14 cellular contexts compared by ENCODE assay signal in the genomic region with DNA sequence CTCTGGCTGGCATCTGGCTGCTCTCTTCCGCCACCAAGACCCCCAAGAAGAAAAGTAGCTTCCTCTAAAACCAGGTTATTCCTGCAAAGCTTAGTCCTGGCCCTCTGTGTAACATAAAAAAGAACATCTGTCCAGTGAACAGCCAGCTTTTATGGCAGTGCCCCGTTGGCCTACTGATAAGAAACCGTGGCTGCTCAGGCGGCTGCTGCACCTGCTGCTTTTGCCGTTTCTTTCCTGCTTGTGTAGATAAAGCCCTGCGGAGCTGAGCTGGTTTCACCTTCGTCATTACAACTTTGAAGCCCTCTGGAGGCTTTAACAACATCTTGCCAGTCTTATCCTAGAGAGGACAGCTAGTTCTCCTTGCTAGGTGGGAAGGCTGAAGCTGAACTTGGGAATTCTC. TPM values are rescaled to one million over a fixed set of nuclear protein-coding genes. Genes with fewer than 3 reads are reported as not detected.
A peak's percentile ranks its signal among the peaks of the same experiment; 100 is the strongest.
DNase-seq lines count a peak whose midpoint lies in the region; ATAC-seq, FAIRE-seq and TF ChIP-seq lines count a peak whose summit lies in the region.
"Had no signal": no experiment of that assay in that cellular context is flagged by ENCODE, and none has a peak within 500 bp of the region (broad histone marks: within the 10 kb centered on the region; RNA-seq: fewer than 3 reads in every experiment).

No MANE protein-coding gene starts in this region.

- TF ChIP-seq RAD21 in K562 (CRISPR knock-in tag; conservative IDR thresholded peaks at IDR 0.05 in 1 of 2, IDR thresholded peaks at IDR 0.05 in 1 of 2): no peak

- no peak overlapping the region for H2AFZ ChIP-seq in K562 (ENCODE audit: low read depth, low read length)

- DNase-seq in activated CD4-positive, alpha-beta T cell treated with anti-CD3 and anti-CD28 coated beads, Interleukin-2, amount 10 ng/mL, durations not matched to agents 7 days and 5 days: peak; percentile 12
- DNase-seq in activated CD4-positive, alpha-beta T cell treated with anti-CD3 and anti-CD28 coated beads for 4 hours: no peak
- peak; percentile 69 to 90 (median 78) for DNase-seq in K562 (ENCODE audit: extremely low read depth in 1 of 4, low spot score in 3 of 4)
- no peak for DNase-seq in spleen
- DNase-seq in amygdala (lab: John Stamatoyannopoulos, UW): no peak
- DNase-seq in esophagus squamous epithelium (lab: John Stamatoyannopoulos, UW): no peak
- DNase-seq in superior temporal gyrus (ENCODE audit: extremely low spot score): no peak
- DNase-seq: NCI-H226; stimulated activated CD4-positive, alpha-beta T cell treated with anti-CD3 and anti-CD28 coated beads, Interleukin-2, amount 100 ng/mL, for 48 hours had no signal

- 10% methylated on average over 7 of the region's 7 CpGs for WGBS in K562 (ENCODE audit: insufficient coverage, low coverage, missing lambda C conversion rate)
- 26 to 47% (median 34%) methylated on average over 7 of the region's 7 CpGs for WGBS in spleen, 5 donors
- WGBS in esophagus squamous epithelium, 2 donors: 58 to 64% methylated on average over 7 of the region's 7 CpGs

- H3K4me1 Mint-ChIP-seq in activated CD4-positive, alpha-beta T cell treated with anti-CD3 and anti-CD28 coated beads, Interleukin-2, amount 10 ng/mL, durations not matched to agents 7 days and 5 days: peaks cover 19% of the 10 kb centered on the region

- H3K27me3 Mint-ChIP-seq in activated CD4-positive, alpha-beta T cell treated with anti-CD3 and anti-CD28 coated beads, Interleukin-2, amount 10 ng/mL, durations not matched to agents 7 days and 5 days: no peaks in the 10 kb centered on the region

- H3K9me3 ChIP-seq in K562 (replicated peaks; ENCODE audit: control insufficient read depth, insufficient read depth, low read depth, low read length) (no peaks in the 10 kb centered on the region), spleen (no peaks in the 10 kb centered on the region), esophagus squamous epithelium (no peaks in the 10 kb centered on the region)

- H4K20me1 ChIP-seq in K562 (replicated peaks; ENCODE audit: control insufficient read depth, insufficient read depth, low read length): no peaks in the 10 kb centered on the region

- BruUV-seq in K562 (replicated peaks; lab: Mats Ljungman, UMichigan): no TSS peak

- H3K9me1 ChIP-seq in K562 (ENCODE audit: control insufficient read depth, insufficient read depth, low read length): no peaks in the 10 kb centered on the region

- H3K27me3 ChIP-seq in K562 (ENCODE audit: control insufficient read depth in 2 of 2, insufficient read depth in 2 of 2, low read length in 2 of 2) (no peaks in the 10 kb centered on the region), spleen (replicated peaks in 1 of 7) (no peaks in the 10 kb centered on the region), esophagus squamous epithelium (no peaks in the 10 kb centered on the region)

- POLR2A ChIA-PET in activated CD4-positive, alpha-beta T cell treated with anti-CD3 and anti-CD28 coated beads, Interleukin-2, amount 10 ng/mL, durations not matched to agents 7 days and 5 days (lab: Charles Lee): no interaction called here
- POLR2A ChIA-PET in K562 (lab: Yijun Ruan, JAX): interaction anchor here (0.8 to 2.3 kb wide), 4 partner anchors 8 to 173 kb away, joined by 4 to 18 read pairs (median 8); no protein-coding TSS in a partner anchor

- CTCF ChIA-PET in activated CD4-positive, alpha-beta T cell treated with anti-CD3 and anti-CD28 coated beads, Interleukin-2, amount 10 ng/mL, durations not matched to agents 7 days and 5 days (lab: Charles Lee): interaction anchor here (0.9 to 2.4 kb wide), 2 partner anchors 10 to 20 kb away, joined by 3 to 5 read pairs; a partner anchor contains a TSS
- CTCF ChIA-PET in K562 (lab: Yijun Ruan, JAX; ENCODE audit: low intra/inter-chr PET ratio): no interaction called here

- no peaks in the 10 kb centered on the region for H3K9me3 Mint-ChIP-seq in activated CD4-positive, alpha-beta T cell treated with anti-CD3 and anti-CD28 coated beads, Interleukin-2, amount 10 ng/mL, durations not matched to agents 7 days and 5 days

- H3K27ac Mint-ChIP-seq in activated CD4-positive, alpha-beta T cell treated with anti-CD3 and anti-CD28 coated beads, Interleukin-2, amount 10 ng/mL, durations not matched to agents 7 days and 5 days: peak overlapping the region; percentile 36

- peak in 1 of 3 experiments; percentile 10; a peak in 1 of 6 replicates for TF ChIP-seq CTCF in K562 (IDR thresholded peaks at IDR 0.05 in 2 of 3, conservative IDR thresholded peaks at IDR 0.05 in 1 of 3; ENCODE audit: insufficient read depth in 2 of 3, low read depth in 1 of 3, low read length in 3 of 3)
- TF ChIP-seq CTCF in spleen (IDR thresholded peaks at IDR 0.05 in 8 of 11, conservative IDR thresholded peaks at IDR 0.05 in 3 of 11): no peak
- no peak for TF ChIP-seq CTCF in esophagus squamous epithelium (IDR thresholded peaks at IDR 0.05)

- H3K4me2 ChIP-seq in K562 (ENCODE audit: insufficient read depth, low read length): peak overlapping the region; percentile 42

- no peak overlapping the region for H3K4me3 ChIP-seq in K562
- peak overlapping the region in 1 of 8 donors; percentile 3 for H3K4me3 ChIP-seq in spleen
- H3K4me3 ChIP-seq in esophagus squamous epithelium: no peak overlapping the region

- FAIRE-seq in K562 (lab: Jason Lieb, UNC): peak; percentile 88
- FAIRE-seq: frontal cortex, urothelium cell line had no signal

- no peaks in the 10 kb centered on the region for H3K79me2 ChIP-seq in K562 (ENCODE audit: control insufficient read depth, insufficient read depth, low read length)

- ATAC-seq in HG03135 (IDR thresholded peaks at IDR 0.05; ENCODE audit: unreplicated experiment): peak; percentile 57
- ATAC-seq in K562: peak; percentile 82

- TF ChIP-seq EP300 in K562 (IDR thresholded peaks at IDR 0.05; ENCODE audit: low read length): peak; percentile 90

- no peaks in the 10 kb centered on the region for H3K36me3 Mint-ChIP-seq in activated CD4-positive, alpha-beta T cell treated with anti-CD3 and anti-CD28 coated beads, Interleukin-2, amount 10 ng/mL, durations not matched to agents 7 days and 5 days (ENCODE audit: low read depth)

- H3K9ac ChIP-seq in K562 (ENCODE audit: insufficient read depth in 1 of 2, low read depth in 2 of 2, low read length in 2 of 2): no peak overlapping the region

- H3K36me3 ChIP-seq in K562 (ENCODE audit: control insufficient read depth, insufficient read depth, low read length) (no peaks in the 10 kb centered on the region), spleen (no peaks in the 10 kb centered on the region), esophagus squamous epithelium (no peaks in the 10 kb centered on the region)

- intact Hi-C loops in K562 (cut with micrococcal nuclease) (loop anchor here (5.0 kb wide), 1 partner anchor 58 kb away; no protein-coding TSS in a partner anchor), spleen (cut with DNase I; ENCODE audit: low total_unique reads) (no loop called here), esophagus squamous epithelium (cut with DNase I) (no loop called here)

- in situ Hi-C loops in K562 (cut with MboI): no loop called here

- H3K4me1 ChIP-seq in K562 (replicated peaks in 1 of 2; ENCODE audit: control insufficient read depth in 2 of 2, insufficient read depth in 2 of 2, low read length in 2 of 2) (peaks cover 29 to 32% of the 10 kb centered on the region in 2 experiments; a peak in 3 of 5 replicates), spleen (peaks cover 0 to 29% (median 15%) of the 10 kb centered on the region in 6 donors), esophagus squamous epithelium (no peaks in the 10 kb centered on the region)

- H3K27ac ChIP-seq in K562 (ENCODE audit: extremely low read depth, low read depth, low read length) (no peak overlapping the region), spleen (peak overlapping the region in 6 of 8 donors; percentile 25 to 81 (median 58)), esophagus squamous epithelium (no peak overlapping the region)
- H3K27ac ChIP-seq: C4-2B, VCaP had no signal

- no peak overlapping the region for H3K4me3 Mint-ChIP-seq in activated CD4-positive, alpha-beta T cell treated with anti-CD3 and anti-CD28 coated beads, Interleukin-2, amount 10 ng/mL, durations not matched to agents 7 days and 5 days

- TF ChIP-seq POLR2A in K562 (conservative IDR thresholded peaks at IDR 0.05) (no peak), spleen (IDR thresholded peaks at IDR 0.05) (no peak), esophagus squamous epithelium (IDR thresholded peaks at IDR 0.05) (no peak)

RNA-seq across cellular contexts. Expression of a gene that starts 20.5 kb away (rescaled TPM):
- 1 to 10 TPM; 6.3 TPM for total RNA-seq in activated CD4-positive, alpha-beta T cell treated with anti-CD3 and anti-CD28 coated beads, Interleukin-2, amount 10 ng/mL, durations not matched to agents 7 days and 5 days
- total RNA-seq in K562 (2011; cell fraction: chromatin; rRNA removed; ENCODE audit: low replicate concordance): 0.21 and 0.62 TPM in 2 replicates
- total RNA-seq in K562 (2011; cell fraction: nucleolus; rRNA removed): 0.13 and 0.17 TPM in 2 replicates
- 0.22 TPM in 1 of 2 replicates, not detected in the other for total RNA-seq in K562 (2011; cell fraction: nucleoplasm; rRNA removed)
- 0.09 TPM in 1 of 2 replicates, not detected in the other for total RNA-seq in K562 (2014; rRNA removed)
- 0.03 and 0.25 TPM in 2 replicates for total RNA-seq in K562 (2014; rRNA removed; fragmentation: Illumina TruSeq; extraction: Trizol)
- total RNA-seq in K562 (2015; rRNA removed; fragmentation: Illumina TruSeq; extraction: Trizol): 0.04 and 0.07 TPM in 2 replicates
- total RNA-seq in K562 (2021): 0.20 and 0.38 TPM in 2 replicates
- polyA plus RNA-seq in K562 (2011; rRNA removed): 0.11 and 0.14 TPM in 2 replicates
- polyA plus RNA-seq in K562 (2011; cell fraction: cytosol; rRNA removed): 0.09 and 0.16 TPM in 2 replicates
- 0.24 TPM in 2 replicates for polyA plus RNA-seq in K562 (2011; cell fraction: nucleus; rRNA removed)
- polyA plus RNA-seq in K562 (2012): 0.17 and 0.32 TPM in 2 replicates
- 0.18 and 0.46 TPM in 2 replicates for polyA plus RNA-seq in K562 (2014; fragmentation: Illumina TruSeq; extraction: Trizol)
- polyA plus RNA-seq in K562 (2014; fragmentation: Nextera tagmentation; extraction: Ambion mirVana): under 1 TPM; 0.17 to 0.21 TPM
- 0.15 and 1.2 TPM in 2 replicates for polyA plus RNA-seq in K562 (2014; rRNA removed)
- 0.09 and 0.11 TPM in 2 replicates for polyA minus RNA-seq in K562 (2011; rRNA and poly(A)+ RNA removed)
- not detected in 2 replicates for polyA minus RNA-seq in K562 (2011; cell fraction: cytosol; rRNA and poly(A)+ RNA removed)
- 0.11 and 0.13 TPM in 2 replicates for polyA minus RNA-seq in K562 (2011; cell fraction: nucleus; rRNA and poly(A)+ RNA removed)
- 10 to 100 TPM in 1 of 7 donors, 1 to 10 TPM in 6; 2.3 to 10.3 (median 5.5) TPM for total RNA-seq in spleen
- under 1 TPM; 0.26 to 0.36 (median 0.32) TPM for polyA plus RNA-seq in spleen
- 10 to 100 TPM in 1 of 4 donors, under 1 TPM in 3; 0.40 to 14.8 (median 0.53) TPM for total RNA-seq in esophagus squamous epithelium

RNA-seq across cellular contexts. Expression of a gene that starts 43.9 kb away (rescaled TPM):
- 10 to 100 TPM; 27.6 to 29.1 TPM for total RNA-seq in activated CD4-positive, alpha-beta T cell treated with anti-CD3 and anti-CD28 coated beads, Interleukin-2, amount 10 ng/mL, durations not matched to agents 7 days and 5 days
- 18.1 and 23.4 TPM in 2 replicates for total RNA-seq in K562 (2011; cell fraction: chromatin; rRNA removed; ENCODE audit: low replicate concordance)
- total RNA-seq in K562 (2011; cell fraction: nucleolus; rRNA removed): 17.2 and 20.7 TPM in 2 replicates
- 28.7 and 30.7 TPM in 2 replicates for total RNA-seq in K562 (2011; cell fraction: nucleoplasm; rRNA removed)
- total RNA-seq in K562 (2014; rRNA removed) (17.2 and 25.8 TPM in 2 replicates), K562 (2014; rRNA removed; fragmentation: Illumina TruSeq; extraction: Trizol) (32.2 and 38.2 TPM in 2 replicates), K562 (2015; rRNA removed; fragmentation: Illumina TruSeq; extraction: Trizol) (29.0 and 33.4 TPM in 2 replicates), K562 (2021) (34.1 and 35.6 TPM in 2 replicates), spleen (10 to 100 TPM; 23.1 to 48.2 (median 45.2) TPM), esophagus squamous epithelium (10 to 100 TPM; 10.8 to 21.4 (median 16.0) TPM)
- polyA plus RNA-seq in K562 (2011; rRNA removed) (26.0 and 26.7 TPM in 2 replicates), K562 (2014; fragmentation: Illumina TruSeq; extraction: Trizol) (35.2 and 36.4 TPM in 2 replicates), K562 (2014; fragmentation: Nextera tagmentation; extraction: Ambion mirVana) (10 to 100 TPM; 25.0 to 36.3 TPM), K562 (2014; rRNA removed) (17.2 and 26.5 TPM in 2 replicates), spleen (10 to 100 TPM; 19.1 to 20.4 (median 19.7) TPM)
- 10.8 and 15.9 TPM in 2 replicates for polyA plus RNA-seq in K562 (2011; cell fraction: cytosol; rRNA removed)
- polyA plus RNA-seq in K562 (2011; cell fraction: nucleus; rRNA removed): 10.9 and 18.1 TPM in 2 replicates
- 29.7 and 33.2 TPM in 2 replicates for polyA plus RNA-seq in K562 (2012)
- 17.3 and 27.7 TPM in 2 replicates for polyA minus RNA-seq in K562 (2011; rRNA and poly(A)+ RNA removed)
- 15.3 and 18.0 TPM in 2 replicates for polyA minus RNA-seq in K562 (2011; cell fraction: cytosol; rRNA and poly(A)+ RNA removed)
- polyA minus RNA-seq in K562 (2011; cell fraction: nucleus; rRNA and poly(A)+ RNA removed): 4.7 and 9.4 TPM in 2 replicates

RNA-seq across cellular contexts. Expression of a gene that starts 58.6 kb away (rescaled TPM):
- total RNA-seq in activated CD4-positive, alpha-beta T cell treated with anti-CD3 and anti-CD28 coated beads, Interleukin-2, amount 10 ng/mL, durations not matched to agents 7 days and 5 days: 10 to 100 TPM; 16.0 to 17.5 TPM
- 6.3 and 21.5 TPM in 2 replicates for total RNA-seq in K562 (2011; cell fraction: chromatin; rRNA removed; ENCODE audit: low replicate concordance)
- total RNA-seq in K562 (2011; cell fraction: nucleolus; rRNA removed): 4.9 and 5.5 TPM in 2 replicates
- total RNA-seq in K562 (2011; cell fraction: nucleoplasm; rRNA removed): 18.3 and 30.8 TPM in 2 replicates
- total RNA-seq in K562 (2014; rRNA removed) (22.9 and 26.6 TPM in 2 replicates), K562 (2014; rRNA removed; fragmentation: Illumina TruSeq; extraction: Trizol) (77.2 and 85.1 TPM in 2 replicates), K562 (2015; rRNA removed; fragmentation: Illumina TruSeq; extraction: Trizol) (49.2 and 52.1 TPM in 2 replicates), K562 (2021) (35.3 and 39.4 TPM in 2 replicates), spleen (10 to 100 TPM; 18.0 to 32.5 (median 24.5) TPM), esophagus squamous epithelium (10 to 100 TPM; 35.3 to 71.2 (median 43.4) TPM)
- polyA plus RNA-seq in K562 (2011; rRNA removed) (35.9 and 61.5 TPM in 2 replicates), K562 (2014; fragmentation: Illumina TruSeq; extraction: Trizol) (46.7 and 57.6 TPM in 2 replicates), K562 (2014; fragmentation: Nextera tagmentation; extraction: Ambion mirVana) (10 to 100 TPM; 14.9 to 21.0 TPM), K562 (2014; rRNA removed) (38.7 and 39.6 TPM in 2 replicates), spleen (10 to 100 TPM in 2 of 3 donors, 1 to 10 TPM in 1; 9.0 to 22.5 (median 12.5) TPM)
- polyA plus RNA-seq in K562 (2011; cell fraction: cytosol; rRNA removed): 2.8 and 14.0 TPM in 2 replicates
- 1.6 and 2.9 TPM in 2 replicates for polyA plus RNA-seq in K562 (2011; cell fraction: nucleus; rRNA removed)
- polyA plus RNA-seq in K562 (2012): 25.8 and 65.1 TPM in 2 replicates
- polyA minus RNA-seq in K562 (2011; rRNA and poly(A)+ RNA removed): 53.5 and 57.2 TPM in 2 replicates
- 22.9 and 30.5 TPM in 2 replicates for polyA minus RNA-seq in K562 (2011; cell fraction: cytosol; rRNA and poly(A)+ RNA removed)
- 2.6 and 5.9 TPM in 2 replicates for polyA minus RNA-seq in K562 (2011; cell fraction: nucleus; rRNA and poly(A)+ RNA removed)

Comparison
In these comparisons a context has a peak if more than half of its experiments do, and no peak if none do; other contexts are left out.
1. DNase-seq: peak in activated CD4-positive, alpha-beta T cell treated with anti-CD3 and anti-CD28 coated beads, Interleukin-2, amount 10 ng/mL, durations not matched to agents 7 days and 5 days (single experiment) and K562 (4 of 4); none in activated CD4-positive, alpha-beta T cell treated with anti-CD3 and anti-CD28 coated beads for 4 hours (0 of 2), spleen (single experiment), amygdala (0 of 56), esophagus squamous epithelium (single experiment) and superior temporal gyrus (single experiment).
2. H3K27ac ChIP-seq: peak in spleen (6 of 8); none in K562 (single experiment) and esophagus squamous epithelium (0 of 4).